ENCODE assay signal across 27 cellular contexts in genomic region chr17:28860363-28860808, GRCh38.
"Had no signal": no experiment of that assay in that cellular context is flagged by ENCODE, and none has a peak within 500 bp of the region (broad histone marks: within the 10 kb centered on the region; RNA-seq: fewer than 3 reads in every experiment).

No MANE protein-coding gene starts in this region.

- H3K4me3 Mint-ChIP-seq: effector memory CD8-positive, alpha-beta T cell; immature natural killer cell; mesothelial cell of epicardium; naive thymus-derived CD4-positive, alpha-beta T cell; stimulated activated memory B cell treated with anti-CD40 and anti-IgM and Interleukin-4, amounts not matched to agents 10 μg/mL and 1 μg/mL and 100 μg/mL, for 72 hours had no signal

- H3K9me3 ChIP-seq: mucosa of descending colon, ovary, psoas muscle, spleen, testis, tibial nerve, upper lobe of left lung had no signal

- ATAC-seq: effector memory CD8-positive, alpha-beta T cell; mucosa of descending colon; naive thymus-derived CD4-positive, alpha-beta T cell; psoas muscle; right cardiac atrium; stimulated activated memory B cell treated with anti-CD40 and anti-IgM and Interleukin-4, amounts not matched to agents 10 μg/mL and 1 μg/mL and 100 μg/mL, for 72 hours; stimulated activated naive CD8-positive, alpha-beta T cell treated with anti-CD3 and anti-CD28 coated beads, Interleukin-15, Interleukin-2, amounts not matched to agents 100 U/mL and 50 U/mL, for 24 hours had no signal

- H3K9me3 Mint-ChIP-seq: effector memory CD8-positive, alpha-beta T cell; immature natural killer cell; mesothelial cell of epicardium; naive thymus-derived CD4-positive, alpha-beta T cell; stimulated activated memory B cell treated with anti-CD40 and anti-IgM and Interleukin-4, amounts not matched to agents 10 μg/mL and 1 μg/mL and 100 μg/mL, for 72 hours had no signal

- H3K27ac ChIP-seq: ovary, psoas muscle, skin epidermis, testis, tibial nerve, upper lobe of left lung had no signal

- DNase-seq: cortex of kidney; effector memory CD8-positive, alpha-beta T cell; hypothalamus; immature natural killer cell; islet precursor cell; kidney glomerular epithelial cell; mesenchymal stem cell; mucosa of descending colon; naive thymus-derived CD4-positive, alpha-beta T cell; occipital lobe; ovary; psoas muscle; right cardiac atrium; spleen; stimulated activated CD4-positive, alpha-beta T cell treated with anti-CD3 and anti-CD28 coated beads, Interleukin-4, amount 100 ng/mL, for 4 hours; stimulated activated naive CD8-positive, alpha-beta T cell treated with anti-CD3 and anti-CD28 coated beads, Interleukin-15, Interleukin-2, amounts not matched to agents 100 U/mL and 50 U/mL, for 24 hours; substantia nigra; testis; upper lobe of left lung had no signal

- H3K27ac Mint-ChIP-seq: effector memory CD8-positive, alpha-beta T cell; immature natural killer cell; mesothelial cell of epicardium; naive thymus-derived CD4-positive, alpha-beta T cell; stimulated activated memory B cell treated with anti-CD40 and anti-IgM and Interleukin-4, amounts not matched to agents 10 μg/mL and 1 μg/mL and 100 μg/mL, for 72 hours had no signal

- H3K27me3 ChIP-seq: ovary, spleen, testis, tibial nerve, upper lobe of left lung had no signal

- H3K4me3 ChIP-seq: lung, mucosa of descending colon, ovary, psoas muscle, skin epidermis, spleen, testis, tibial nerve, upper lobe of left lung had no signal

- H3K27me3 Mint-ChIP-seq: effector memory CD8-positive, alpha-beta T cell; naive thymus-derived CD4-positive, alpha-beta T cell; stimulated activated memory B cell treated with anti-CD40 and anti-IgM and Interleukin-4, amounts not matched to agents 10 μg/mL and 1 μg/mL and 100 μg/mL, for 72 hours had no signal

- H3K36me3 ChIP-seq: ovary had no signal

- FAIRE-seq: endometrium, frontal cortex, urothelium cell line had no signal
